ENCODE assay signal across 8 cellular contexts in genomic region chr5:168486136-168486879, GRCh38. TPM values are rescaled to one million over a fixed set of nuclear protein-coding genes. Genes with fewer than 3 reads are reported as not detected.
DNase-seq lines count a peak whose midpoint lies in the region; ATAC-seq and TF ChIP-seq lines count a peak whose summit lies in the region.

TSS of gene RARS1 (plus strand) at chr5:168486471. CDS start at chr5:168486499, 28 bp downstream.

- peak within 1 kb of the TSS; percentile 97 for H3K27ac Mint-ChIP-seq in activated CD4-positive, alpha-beta T cell treated with anti-CD3 and anti-CD28 coated beads for 36 hours

- H3K9ac ChIP-seq in BLaER1, result peak within 1 kb of the TSS; percentile 89

- H3K36me3 ChIP-seq in BLaER1, result peaks cover 36% of the 10 kb centered on the region
- peaks cover 1% of the 10 kb centered on the region for H3K36me3 ChIP-seq in kidney epithelial cell (ENCODE audit: control insufficient read depth, insufficient read depth, low read length)

- peaks cover 10% of the 10 kb centered on the region for H3K4me1 ChIP-seq in BLaER1

- H3K4me3 ChIP-seq in BLaER1, result peak within 1 kb of the TSS; percentile 93
- H3K4me3 ChIP-seq in choroid plexus epithelial cell (ENCODE audit: low read depth, low read length), result peak within 1 kb of the TSS; percentile 99
- peak within 1 kb of the TSS; percentile 82 for H3K4me3 ChIP-seq in kidney epithelial cell (ENCODE audit: low read depth, low read length)

- H4K20me1 ChIP-seq in BLaER1, result peaks cover 13% of the 10 kb centered on the region

- H3K9me3 ChIP-seq in BLaER1, result no peaks in the 10 kb centered on the region

- H3K4me1 Mint-ChIP-seq in activated CD4-positive, alpha-beta T cell treated with anti-CD3 and anti-CD28 coated beads for 36 hours, result peaks cover 36% of the 10 kb centered on the region

- DNase-seq in GM19238 (ENCODE audit: insufficient read length, low spot score) (peak; percentile 81), NCI-H510A treated with DMSO at 0.1 percent for 48 hours (lab: John Stamatoyannopoulos, UW) (peak; percentile 78), choroid plexus epithelial cell (ENCODE audit: low read depth) (peak; percentile 96), kidney epithelial cell (ENCODE audit: low read depth) (peak; percentile 68)
- peak; percentile 94 for DNase-seq in activated CD4-positive, alpha-beta T cell treated with anti-CD3 and anti-CD28 coated beads for 36 hours
- peak; percentile 84 to 89 for DNase-seq in stimulated activated CD4-positive, alpha-beta T cell treated with anti-CD3 and anti-CD28 coated beads, Interleukin-15, amount 100 ng/mL, for 48 hours (ENCODE audit: low read depth in 2 of 2)

- peak within 1 kb of the TSS; percentile 76 for H3K27ac ChIP-seq in BLaER1

- peak within 1 kb of the TSS; percentile 87 for H3K4me2 ChIP-seq in BLaER1

- TF ChIP-seq CTCF in choroid plexus epithelial cell (conservative IDR thresholded peaks at IDR 0.05; ENCODE audit: low read depth, low read length), result peak; percentile 99
- peak; percentile 98 for TF ChIP-seq CTCF in kidney epithelial cell (IDR thresholded peaks at IDR 0.05; ENCODE audit: insufficient read depth, low read length, poor library complexity, severe bottlenecking)

- intact Hi-C loops in activated CD4-positive, alpha-beta T cell treated with anti-CD3 and anti-CD28 coated beads for 36 hours (cut with DNase I, micrococcal nuclease), result loop anchor here (1.0 to 5.0 kb wide), 7 partner anchors 93 to 1097 kb away; partner anchors contain the start of genes PANK3 (in 2 of the 2), SPDL1 (in 2 of the 2) and WWC1 (in 1 of the 2)

- ATAC-seq in HG03442 (IDR thresholded peaks at IDR 0.05; ENCODE audit: unreplicated experiment), result peak; percentile 83
- peak; percentile 92 for ATAC-seq in activated CD4-positive, alpha-beta T cell treated with anti-CD3 and anti-CD28 coated beads for 36 hours

- no peaks in the 10 kb centered on the region for H3K27me3 ChIP-seq in BLaER1
- no peaks in the 10 kb centered on the region for H3K27me3 ChIP-seq in kidney epithelial cell (ENCODE audit: control insufficient read depth, insufficient read depth, low read length)

- H3K27me3 Mint-ChIP-seq in activated CD4-positive, alpha-beta T cell treated with anti-CD3 and anti-CD28 coated beads for 36 hours, result no peaks in the 10 kb centered on the region

- POLR2A ChIA-PET in activated CD4-positive, alpha-beta T cell treated with anti-CD3 and anti-CD28 coated beads for 36 hours (lab: Charles Lee), result interaction anchor here (0.6 to 1.0 kb wide), 3 partner anchors 88 to 205 kb away, joined by 3 to 9 read pairs (median 4); partner anchors contain the start of gene PANK3

- peaks cover 29% of the 10 kb centered on the region for H3K36me3 Mint-ChIP-seq in activated CD4-positive, alpha-beta T cell treated with anti-CD3 and anti-CD28 coated beads for 36 hours (ENCODE audit: low read depth)

- CTCF ChIA-PET in activated CD4-positive, alpha-beta T cell treated with anti-CD3 and anti-CD28 coated beads for 36 hours (lab: Charles Lee), result interaction anchor here (0.6 to 1.6 kb wide), 9 partner anchors 11 to 217 kb away, joined by 3 to 13 read pairs (median 3); partner anchors contain the start of gene PANK3

- no peaks in the 10 kb centered on the region for H3K9me3 Mint-ChIP-seq in activated CD4-positive, alpha-beta T cell treated with anti-CD3 and anti-CD28 coated beads for 36 hours (ENCODE audit: low read depth)

- H3K4me3 Mint-ChIP-seq in activated CD4-positive, alpha-beta T cell treated with anti-CD3 and anti-CD28 coated beads for 36 hours, result peak within 1 kb of the TSS; percentile 100

RNA-seq across cellular contexts. Expression of gene RARS1, which starts in this region (rescaled TPM):
- total RNA-seq in activated CD4-positive, alpha-beta T cell treated with anti-CD3 and anti-CD28 coated beads for 36 hours, result 100 to 1,000 TPM; 127 to 135 TPM
- 97.5 and 143 TPM in 2 replicates for total RNA-seq in kidney epithelial cell

Comparison
In these comparisons a context has a peak if more than half of its experiments do, and no peak if none do; other contexts are left out.
1. Peak in every context shown above with its lines: DNase-seq, ATAC-seq, H3K4me3 ChIP-seq and H3K27ac ChIP-seq.